ENCODE assay signal across 1 cellular context in genomic region chr12:121230538-121230907, GRCh38.
A peak's percentile ranks its signal among the peaks of the same experiment; 100 is the strongest.
TF ChIP-seq lines count a peak whose summit lies in the region.

No MANE protein-coding gene starts in this region.

TF ChIP-seq in K562, 482 proteins besides CTCF, POLR2A, EP300 and RAD21:
- TF ChIP-seq CAMTA2 (CRISPR knock-in tag; conservative IDR thresholded peaks at IDR 0.05) = no peak
- TF ChIP-seq VEZF1 (CRISPR knock-in tag; IDR thresholded peaks at IDR 0.05) = no peak
- TF ChIP-seq REST (CRISPR knock-in tag; IDR thresholded peaks at IDR 0.05; ENCODE audit: low read depth) = 0 out of 2 replicates have a peak, but pooled peaks have one; percentile 18
- TF ChIP-seq POLR3G (IDR thresholded peaks at IDR 0.05; ENCODE audit: extremely low read depth, insufficient read length, insufficient replicate concordance) = no peak
- TF ChIP-seq POLR2G (IDR thresholded peaks at IDR 0.05; ENCODE audit: low read depth, low read length) = 0 out of 2 replicates have a peak, but pooled peaks have one; percentile 18
- no peak for TF ChIP-seq SIX5 (IDR thresholded peaks at IDR 0.05; ENCODE audit: borderline replicate concordance in 1 of 2, insufficient read depth in 1 of 2, low read depth in 1 of 2, low read length in 2 of 2)
- TF ChIP-seq ZNF41 (CRISPR knock-in tag; conservative IDR thresholded peaks at IDR 0.05) = no peak
- TF ChIP-seq E2F3 (CRISPR knock-in tag; IDR thresholded peaks at IDR 0.05) = no peak
- no peak for TF ChIP-seq PTTG1 (tag; IDR thresholded peaks at IDR 0.05; ENCODE audit: low read depth)
- no peak for TF ChIP-seq DACH1 (IDR thresholded peaks at IDR 0.05; ENCODE audit: partially characterized antibody)
- TF ChIP-seq ETV1 (tag; conservative IDR thresholded peaks at IDR 0.05; ENCODE audit: low read depth) = 0 out of 2 replicates have a peak, but pooled peaks have one; percentile 10
TF ChIP-seq in K562: peak in this region for 3.
